In genomic region chr5:139872052-139872766, GRCh38 we compare ENCODE assay signal across 16 cellular contexts.
DNase-seq lines count a peak whose midpoint lies in the region; ATAC-seq, FAIRE-seq and TF ChIP-seq lines count a peak whose summit lies in the region.
"Had no signal": no experiment of that assay in that cellular context is flagged by ENCODE, and none has a peak within 500 bp of the region (broad histone marks: within the 10 kb centered on the region; RNA-seq: fewer than 3 reads in every experiment).

No MANE protein-coding gene starts in this region.

- H3K9me2 ChIP-seq in GM23338 (ENCODE audit: insufficient read depth) (no peaks in the 10 kb centered on the region), SU-DHL-6 (replicated peaks; ENCODE audit: insufficient read depth, low read length) (no peaks in the 10 kb centered on the region)

- no peaks in the 10 kb centered on the region for H3K36me3 ChIP-seq in BE2C
- H3K36me3 ChIP-seq in GM23338 (ENCODE audit: insufficient read depth): no peaks in the 10 kb centered on the region
- no peaks in the 10 kb centered on the region for H3K36me3 ChIP-seq in SU-DHL-6 (ENCODE audit: low read length)
- H3K36me3 ChIP-seq in kidney (ENCODE audit: control insufficient read depth in 1 of 2, insufficient read depth in 2 of 2, low read length in 2 of 2): no peaks in the 10 kb centered on the region
- H3K36me3 ChIP-seq: ovary had no signal

- H3K27me3 ChIP-seq in BE2C (no peaks in the 10 kb centered on the region), GM23338 (ENCODE audit: insufficient read depth) (no peaks in the 10 kb centered on the region), SU-DHL-6 (ENCODE audit: low read length) (no peaks in the 10 kb centered on the region)
- H3K27me3 ChIP-seq: body of pancreas, ovary had no signal

- DNase-seq in BE2C (no peak), GM23338 (ENCODE audit: low spot score) (peak; percentile 53), kidney (peak; percentile 33), NCI-H748 (lab: John Stamatoyannopoulos, UW; ENCODE audit: unreplicated experiment) (no peak), NCI-H2171 (lab: John Stamatoyannopoulos, UW) (no peak)
- DNase-seq: activated CD4-positive, alpha-beta T cell treated with anti-CD3 and anti-CD28 coated beads for 4 hours; activated naive CD4-positive, alpha-beta T cell treated with anti-CD3 and anti-CD28 coated beads, Interleukin-2, amount 10 ng/mL, durations not matched to agents 7 days and 5 days; body of pancreas; dermis blood vessel endothelial cell; left cardiac atrium; NCI-H524 treated with DMSO at 0.1 percent for 48 hours; stimulated activated naive B cell treated with anti-CD40 and anti-IgM and Interleukin-4, amounts not matched to agents 10 μg/mL and 1 μg/mL and 100 μg/mL, for 72 hours had no signal

- H3K4me2 ChIP-seq in GM23338 (no peak overlapping the region), SU-DHL-6 (ENCODE audit: low read depth, low read length, poor library complexity, severe bottlenecking) (no peak overlapping the region)

- H3K79me2 ChIP-seq in GM23338 (replicated peaks; ENCODE audit: insufficient read depth) (no peaks in the 10 kb centered on the region), SU-DHL-6 (ENCODE audit: insufficient read depth, low read length) (no peaks in the 10 kb centered on the region)

- H3K9me3 ChIP-seq in BE2C (no peaks in the 10 kb centered on the region), SU-DHL-6 (ENCODE audit: insufficient read depth, low read length) (no peaks in the 10 kb centered on the region), kidney (ENCODE audit: control insufficient read depth in 1 of 2, low read length in 2 of 2) (no peaks in the 10 kb centered on the region)
- H3K9me3 ChIP-seq: body of pancreas, ovary had no signal

- TF ChIP-seq CTCF in BE2C (IDR thresholded peaks at IDR 0.05; ENCODE audit: low read depth, low read length): peak; percentile 26; the same call in 1 of the 2 replicates
- peak; percentile 62 to 77 for TF ChIP-seq CTCF in GM23338 (conservative IDR thresholded peaks at IDR 0.05; ENCODE audit: low read depth in 2 of 2)
- peak; percentile 33 for TF ChIP-seq CTCF in SU-DHL-6 (IDR thresholded peaks at IDR 0.05; ENCODE audit: insufficient read depth, low read length, poor library complexity, severe bottlenecking)
- no peak for TF ChIP-seq CTCF in kidney (IDR thresholded peaks at IDR 0.05; ENCODE audit: borderline replicate concordance, extremely low read depth, insufficient read depth)

- ATAC-seq in GM23338 (peak; percentile 80), GM18868 (IDR thresholded peaks at IDR 0.05; ENCODE audit: unreplicated experiment) (no peak), GM18520 (IDR thresholded peaks at IDR 0.05; ENCODE audit: unreplicated experiment) (no peak)
- ATAC-seq: body of pancreas; left cardiac atrium; stimulated activated naive B cell treated with anti-CD40 and anti-IgM and Interleukin-4, amounts not matched to agents 10 μg/mL and 1 μg/mL and 100 μg/mL, for 72 hours had no signal

- peaks cover 3% of the 10 kb centered on the region; the same call in 1 of the 3 replicates for H3K9me3 Mint-ChIP-seq in GM23338
- H3K9me3 Mint-ChIP-seq: activated naive CD4-positive, alpha-beta T cell treated with anti-CD3 and anti-CD28 coated beads, Interleukin-2, amount 10 ng/mL, durations not matched to agents 7 days and 5 days had no signal

- no peaks in the 10 kb centered on the region; the same call in 1 of the 2 replicates for H3K4me1 ChIP-seq in BE2C
- peaks cover 5% of the 10 kb centered on the region; the same call in 1 of the 2 replicates for H3K4me1 ChIP-seq in GM23338 (ENCODE audit: insufficient read depth)
- peaks cover 0 to 3% of the 10 kb centered on the region in 2 donors for H3K4me1 ChIP-seq in kidney (ENCODE audit: control insufficient read depth in 1 of 2, insufficient read depth in 1 of 2, low read depth in 1 of 2, low read length in 2 of 2)
- H3K4me1 ChIP-seq: body of pancreas had no signal

- H3K4me3 ChIP-seq in BE2C (ENCODE audit: low read depth, low read length): no peak overlapping the region
- H3K4me3 ChIP-seq in GM23338: no peak overlapping the region
- no peak overlapping the region for H3K4me3 ChIP-seq in SU-DHL-6 (ENCODE audit: insufficient read depth, low read length, poor library complexity, severe bottlenecking)
- no peak overlapping the region for H3K4me3 ChIP-seq in kidney (ENCODE audit: low read length in 2 of 2)
- H3K4me3 ChIP-seq: body of pancreas, ovary had no signal

- intact Hi-C loops in kidney (cut with DNase I): no loop called here

- H3K9ac ChIP-seq in SU-DHL-6 (ENCODE audit: low read length) (no peak overlapping the region), kidney (ENCODE audit: low read length in 2 of 2) (no peak overlapping the region)

- FAIRE-seq in kidney (lab: Jason Lieb, UNC): no peak

- H3K4me1 Mint-ChIP-seq in GM23338: peaks cover 12% of the 10 kb centered on the region
- H3K4me1 Mint-ChIP-seq: stimulated activated naive B cell treated with anti-CD40 and anti-IgM and Interleukin-4, amounts not matched to agents 10 μg/mL and 1 μg/mL and 100 μg/mL, for 72 hours had no signal

- no peaks in the 10 kb centered on the region for H3K36me3 Mint-ChIP-seq in GM23338 (ENCODE audit: low read depth)
- H3K36me3 Mint-ChIP-seq: activated naive CD4-positive, alpha-beta T cell treated with anti-CD3 and anti-CD28 coated beads, Interleukin-2, amount 10 ng/mL, durations not matched to agents 7 days and 5 days; stimulated activated naive B cell treated with anti-CD40 and anti-IgM and Interleukin-4, amounts not matched to agents 10 μg/mL and 1 μg/mL and 100 μg/mL, for 72 hours had no signal

- H3K27me3 Mint-ChIP-seq in GM23338 (ENCODE audit: insufficient read depth, low read depth, poor library complexity): peaks cover 4% of the 10 kb centered on the region

- no peak overlapping the region for H3K27ac Mint-ChIP-seq in GM23338
- H3K27ac Mint-ChIP-seq: activated naive CD4-positive, alpha-beta T cell treated with anti-CD3 and anti-CD28 coated beads, Interleukin-2, amount 10 ng/mL, durations not matched to agents 7 days and 5 days; stimulated activated naive B cell treated with anti-CD40 and anti-IgM and Interleukin-4, amounts not matched to agents 10 μg/mL and 1 μg/mL and 100 μg/mL, for 72 hours had no signal

- no peaks in the 10 kb centered on the region for H3F3A ChIP-seq in GM23338 (replicated peaks; ENCODE audit: low read depth)
- H3F3A ChIP-seq in SU-DHL-6 (ENCODE audit: insufficient read depth): no peaks in the 10 kb centered on the region

- no peak overlapping the region; the same call in 1 of the 2 replicates for H2AFZ ChIP-seq in GM23338
- no peak overlapping the region for H2AFZ ChIP-seq in SU-DHL-6 (ENCODE audit: low read depth, low read length, severe bottlenecking)

- H4K20me1 ChIP-seq in GM23338 (replicated peaks; ENCODE audit: insufficient read depth) (no peaks in the 10 kb centered on the region), SU-DHL-6 (ENCODE audit: low read depth, low read length) (no peaks in the 10 kb centered on the region)

- no peak overlapping the region for H3K4me3 Mint-ChIP-seq in GM23338
- H3K4me3 Mint-ChIP-seq: activated naive CD4-positive, alpha-beta T cell treated with anti-CD3 and anti-CD28 coated beads, Interleukin-2, amount 10 ng/mL, durations not matched to agents 7 days and 5 days; stimulated activated naive B cell treated with anti-CD40 and anti-IgM and Interleukin-4, amounts not matched to agents 10 μg/mL and 1 μg/mL and 100 μg/mL, for 72 hours had no signal

- H3K27ac ChIP-seq in GM23338 (ENCODE audit: low read depth): no peak overlapping the region
- no peak overlapping the region for H3K27ac ChIP-seq in SU-DHL-6 (ENCODE audit: low read depth, low read length)
- no peak overlapping the region for H3K27ac ChIP-seq in kidney (ENCODE audit: low read depth in 2 of 2, low read length in 2 of 2)
- H3K27ac ChIP-seq: body of pancreas had no signal

TF ChIP-seq in GM23338, 12 proteins besides CTCF, POLR2A, EP300 and RAD21 (continues in another document):
- TF ChIP-seq CREB1 (CRISPR knock-in tag; IDR thresholded peaks at IDR 0.05; ENCODE audit: low read depth): no peak
- no peak for TF ChIP-seq JUNB (IDR thresholded peaks at IDR 0.05; ENCODE audit: unreplicated experiment)
- no peak for TF ChIP-seq EZH2phosphoT487 (IDR thresholded peaks at IDR 0.05; ENCODE audit: unreplicated experiment)
- TF ChIP-seq STAT1 (IDR thresholded peaks at IDR 0.05; ENCODE audit: unreplicated experiment): no peak
- TF ChIP-seq POLR2AphosphoS5 (IDR thresholded peaks at IDR 0.05; ENCODE audit: low read depth): no peak
- TF ChIP-seq ETS1 (IDR thresholded peaks at IDR 0.05): no peak
- no peak for TF ChIP-seq NANOG (IDR thresholded peaks at IDR 0.05; ENCODE audit: borderline replicate concordance)
- TF ChIP-seq EZH2 (IDR thresholded peaks at IDR 0.05; ENCODE audit: low read depth, unreplicated experiment): no peak
- no peak for TF ChIP-seq ZNF331 (CRISPR knock-in tag; IDR thresholded peaks at IDR 0.05; ENCODE audit: low read depth)

Comparison
In these comparisons a context has a peak if more than half of its experiments do, and no peak if none do; other contexts are left out.
1. DNase-seq: peak in GM23338 (single experiment) and kidney (single experiment); none in BE2C (single experiment), NCI-H748 (single experiment) and NCI-H2171 (single experiment).